23 cellular contexts compared by ENCODE assay signal in the genomic region with DNA sequence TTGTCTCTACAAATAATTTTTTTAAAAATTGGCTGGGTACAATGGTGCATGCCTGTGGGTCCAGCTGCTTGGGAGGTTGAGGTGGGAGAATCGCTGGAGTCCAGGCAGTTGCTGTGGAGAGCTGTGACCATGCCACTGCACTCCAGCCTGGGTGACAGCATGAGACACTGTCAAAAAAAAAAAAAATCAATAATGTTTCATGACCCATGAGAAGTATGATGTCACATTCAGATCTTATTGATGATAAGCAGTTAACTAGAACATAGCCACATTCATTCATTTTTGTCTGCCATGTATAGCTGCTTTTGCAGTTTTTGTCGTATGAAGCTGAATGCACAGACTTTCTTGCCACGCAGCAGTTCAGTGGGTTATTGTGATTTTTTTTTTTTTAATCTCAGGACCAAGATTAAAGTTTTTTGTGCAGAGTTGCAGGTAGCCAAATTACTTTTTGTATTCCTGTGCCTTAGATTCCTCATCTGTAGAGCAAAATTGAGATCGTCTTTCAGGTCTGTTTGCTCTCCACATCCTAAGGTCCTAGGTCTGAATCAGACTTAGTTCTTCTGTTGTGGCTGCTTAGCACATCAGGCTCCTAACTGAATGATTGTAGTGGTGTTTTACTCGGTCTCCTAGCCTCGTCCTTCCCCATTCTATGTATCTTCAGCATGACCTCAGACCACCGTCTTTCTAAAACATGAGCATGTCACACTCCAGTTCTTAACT.
A peak's percentile ranks its signal among the peaks of the same experiment; 100 is the strongest.
DNase-seq lines count a peak whose midpoint lies in the region; ATAC-seq, FAIRE-seq and TF ChIP-seq lines count a peak whose summit lies in the region.
"Had no signal": no experiment of that assay in that cellular context is flagged by ENCODE, and none has a peak within 500 bp of the region (broad histone marks: within the 10 kb centered on the region; RNA-seq: fewer than 3 reads in every experiment).

No MANE protein-coding gene starts in this region.

- FAIRE-seq in urothelium cell line (lab: Jason Lieb, UNC), result no peak
- FAIRE-seq: D721Med, TTC549 had no signal

- H3K27ac Mint-ChIP-seq in T-helper 17 cell (peak overlapping the region; percentile 45), nephron (peak overlapping the region in 2 of 3 experiments; percentile 4 to 20)
- H3K27ac Mint-ChIP-seq: activated T-helper 1 cell treated with anti-CD3 and anti-CD28 coated beads, Interleukin-12 subunit alpha, Interleukin-12 subunit beta, Interleukin-2, Interleukin-4 antibody, amounts not matched to agents 30 ng/mL and 10 ng/mL and 1 ng/mL, durations not matched to agents 14 hours and 24 hours and 36 hours; nephron progenitor cell; T-cell had no signal

- no peaks in the 10 kb centered on the region for H3K9me3 Mint-ChIP-seq in nephron
- H3K9me3 Mint-ChIP-seq: activated T-helper 1 cell treated with anti-CD3 and anti-CD28 coated beads, Interleukin-12 subunit alpha, Interleukin-12 subunit beta, Interleukin-2, Interleukin-4 antibody, amounts not matched to agents 30 ng/mL and 10 ng/mL and 1 ng/mL, durations not matched to agents 14 hours and 24 hours and 36 hours; CD14-positive monocyte; immature natural killer cell; nephron progenitor cell; T-cell had no signal

- no peak for ATAC-seq in T-helper 17 cell
- ATAC-seq: T-cell had no signal

- H3K36me3 Mint-ChIP-seq in T-helper 17 cell (ENCODE audit: low read depth) (peaks cover 2% of the 10 kb centered on the region), nephron (ENCODE audit: low read depth) (peaks cover 12% of the 10 kb centered on the region)

- TF ChIP-seq CTCF in nephron (IDR thresholded peaks at IDR 0.05; ENCODE audit: unreplicated experiment in 3 of 3), result no peak

- H3K4me1 Mint-ChIP-seq in T-helper 17 cell (peaks cover 6% of the 10 kb centered on the region), nephron (peaks cover 28% of the 10 kb centered on the region)
- H3K4me1 Mint-ChIP-seq: CD14-positive monocyte, T-cell had no signal

- peak; percentile 4 for DNase-seq in EL
- peak; percentile 7 for DNase-seq in HuH-7.5 (ENCODE audit: low spot score)
- no peak for DNase-seq in T-helper 17 cell
- DNase-seq in activated CD4-positive, alpha-beta T cell treated with anti-CD3 and anti-CD28 coated beads, Interleukin-2, amount 50 U/mL, for 48 hours, result no peak
- no peak for DNase-seq in urothelium cell line (ENCODE audit: low spot score)
- no peak for DNase-seq in stimulated activated CD4-positive, alpha-beta T cell treated with anti-CD3 and anti-CD28 coated beads, Interleukin-4, amount 100 ng/mL, for 1 hour
- DNase-seq in activated CD4-positive, alpha-beta T cell treated with anti-CD3 and anti-CD28 coated beads for 48 hours, result no peak
- DNase-seq: activated naive CD4-positive, alpha-beta T cell treated with anti-CD3 and anti-CD28 coated beads, Interleukin-2, amount 50 U/mL, for 16 hours; effector CD4-positive, alpha-beta T cell; erythroblast; foreskin fibroblast; immature natural killer cell; left ventricle myocardium inferior; NCI-H2171; nephron progenitor cell; T-cell had no signal

- H3K27me3 Mint-ChIP-seq in T-helper 17 cell (no peaks in the 10 kb centered on the region), nephron (ENCODE audit: low read depth) (no peaks in the 10 kb centered on the region)
- H3K27me3 Mint-ChIP-seq: T-cell had no signal

- no peaks in the 10 kb centered on the region for H3K9me3 ChIP-seq in T-helper 17 cell (ENCODE audit: control insufficient read depth, low read length, poor library complexity, severe bottlenecking)
- H3K9me3 ChIP-seq: left ventricle myocardium inferior, suprapubic skin, vagina had no signal

- H3K4me3 Mint-ChIP-seq in T-helper 17 cell (no peak overlapping the region), nephron (no peak overlapping the region)
- H3K4me3 Mint-ChIP-seq: activated T-helper 1 cell treated with anti-CD3 and anti-CD28 coated beads, Interleukin-12 subunit alpha, Interleukin-12 subunit beta, Interleukin-2, Interleukin-4 antibody, amounts not matched to agents 30 ng/mL and 10 ng/mL and 1 ng/mL, durations not matched to agents 14 hours and 24 hours and 36 hours; CD14-positive monocyte; immature natural killer cell; nephron progenitor cell; T-cell had no signal

Comparison
In these comparisons a context has a peak if more than half of its experiments do, and no peak if none do; other contexts are left out.
1. DNase-seq: peak in EL (single experiment) and HuH-7.5 (single experiment); none in T-helper 17 cell (0 of 3), activated CD4-positive, alpha-beta T cell treated with anti-CD3 and anti-CD28 coated beads, Interleukin-2, amount 50 U/mL, for 48 hours (0 of 2), urothelium cell line (single experiment), stimulated activated CD4-positive, alpha-beta T cell treated with anti-CD3 and anti-CD28 coated beads, Interleukin-4, amount 100 ng/mL, for 1 hour (single experiment) and activated CD4-positive, alpha-beta T cell treated with anti-CD3 and anti-CD28 coated beads for 48 hours (single experiment).